Comparison of ENCODE assay signal across 9 cellular contexts in genomic region chr3:57864853-57865252, GRCh38.
DNase-seq lines count a peak whose midpoint lies in the region; ATAC-seq and TF ChIP-seq lines count a peak whose summit lies in the region.
"Had no signal": no experiment of that assay in that cellular context is flagged by ENCODE, and none has a peak within 500 bp of the region (broad histone marks: within the 10 kb centered on the region; RNA-seq: fewer than 3 reads in every experiment).

No MANE protein-coding gene starts in this region.

- H3K4me2 ChIP-seq in PC-9 = no peak overlapping the region

- intact Hi-C loops in PC-9 (cut with micrococcal nuclease; ENCODE audit: unreplicated experiment) = loop anchor here (5.0 to 10.0 kb wide), 3 partner anchors 142 to 437 kb away; partner anchors contain the start of gene FLNB
- intact Hi-C loops in prostate gland (cut with DNase I) = loop anchor here (5.0 to 10.0 kb wide), 2 partner anchors 132 to 310 kb away; no protein-coding TSS in a partner anchor
- intact Hi-C loops in stomach (cut with DNase I; ENCODE audit: low total_unique reads) = no loop called here

- no TSS peak for BruUV-seq in PC-9 (replicated peaks; lab: Mats Ljungman, UMichigan)

- H3K9me3 ChIP-seq in PC-9 (ENCODE audit: insufficient read depth, low read depth) (no peaks in the 10 kb centered on the region), prostate gland (no peaks in the 10 kb centered on the region), stomach (no peaks in the 10 kb centered on the region)

- H3K36me3 ChIP-seq in PC-9 (ENCODE audit: low read depth) = peaks cover 15% of the 10 kb centered on the region
- H3K36me3 ChIP-seq in prostate gland = no peaks in the 10 kb centered on the region
- H3K36me3 ChIP-seq in stomach = peaks cover 0 to 86% (median 72%) of the 10 kb centered on the region in 4 donors

- H3F3A ChIP-seq in PC-9 (ENCODE audit: insufficient read depth, low read depth) = peaks cover 12% of the 10 kb centered on the region; the same call in 1 of the 2 replicates

- H3K27me3 ChIP-seq in PC-9 (ENCODE audit: insufficient read depth, low read depth) (no peaks in the 10 kb centered on the region), prostate gland (replicated peaks; ENCODE audit: insufficient read depth) (no peaks in the 10 kb centered on the region), stomach (no peaks in the 10 kb centered on the region)

- WGBS in prostate gland = 3% methylated on average over 1 of the region's 1 CpG
- WGBS in stomach, 5 donors = 3 to 17% (median 11%) methylated on average over 1 of the region's 1 CpG

- H3K4me3 ChIP-seq in PC-9 (no peak overlapping the region), prostate gland (no peak overlapping the region), stomach (no peak overlapping the region)

- ATAC-seq in GM18502 (IDR thresholded peaks at IDR 0.05; ENCODE audit: poor library complexity, unreplicated experiment) = no peak

- CTCF ChIA-PET in PC-9 (lab: Charles Lee) = interaction anchor here (0.9 kb wide), 1 partner anchor 12 kb away, joined by 3 read pairs; no protein-coding TSS in a partner anchor

- POLR2A ChIA-PET in PC-9 (lab: Charles Lee; ENCODE audit: unreplicated experiment) = no interaction called here

- H3K9me2 ChIP-seq in PC-9 (ENCODE audit: insufficient read depth) = no peaks in the 10 kb centered on the region

- H3K4me1 ChIP-seq in PC-9 (replicated peaks; ENCODE audit: insufficient read depth) (no peaks in the 10 kb centered on the region), prostate gland (replicated peaks) (no peaks in the 10 kb centered on the region), stomach (no peaks in the 10 kb centered on the region)

- H2AFZ ChIP-seq in PC-9 = no peak overlapping the region

- H3K79me2 ChIP-seq in PC-9 (ENCODE audit: low read depth) = no peaks in the 10 kb centered on the region

- H3K27ac ChIP-seq in PC-9 = 0 out of 2 replicates have a peak overlapping the region, but pooled peaks have one; percentile 9
- no peak overlapping the region for H3K27ac ChIP-seq in prostate gland
- H3K27ac ChIP-seq in stomach = no peak overlapping the region

- no peak for TF ChIP-seq EP300 in stomach (IDR thresholded peaks at IDR 0.05)

- no peaks in the 10 kb centered on the region for H4K20me1 ChIP-seq in PC-9 (ENCODE audit: insufficient read depth)

- TF ChIP-seq POLR2A in erythroblast (IDR thresholded peaks at IDR 0.05; ENCODE audit: low read length) (no peak), prostate gland (IDR thresholded peaks at IDR 0.05) (no peak), stomach (IDR thresholded peaks at IDR 0.05) (no peak)

- peak; percentile 64 for TF ChIP-seq CTCF in PC-9 (conservative IDR thresholded peaks at IDR 0.05)
- TF ChIP-seq CTCF in prostate gland (IDR thresholded peaks at IDR 0.05) = peak; percentile 28 to 75 (median 56)
- peak in 2 of 7 experiments; percentile 26 to 37 for TF ChIP-seq CTCF in stomach (IDR thresholded peaks at IDR 0.05)

- peak; percentile 22 for DNase-seq in GM03348 (ENCODE audit: low spot score)
- DNase-seq in PC-9 = no peak
- peak; percentile 3 to 33 for DNase-seq in erythroblast (lab: John Stamatoyannopoulos, UW)
- DNase-seq in prostate gland (ENCODE audit: low spot score) = no peak
- DNase-seq in stomach = no peak
- no peak for DNase-seq in retina
- DNase-seq in SKM-1 treated with dmso at 0.1 percent for 144 hours (lab: John Stamatoyannopoulos, UW; ENCODE audit: unreplicated experiment) = no peak
- DNase-seq: NCI-H526 treated with DMSO at 0.1 percent for 48 hours had no signal

Comparison
In these comparisons a context has a peak if more than half of its experiments do, and no peak if none do; other contexts are left out.
1. DNase-seq: peak in GM03348 (single experiment) and erythroblast (2 of 2); none in PC-9 (0 of 2), prostate gland (single experiment), stomach (single experiment), retina (single experiment) and SKM-1 treated with dmso at 0.1 percent for 144 hours (single experiment).